Comparison of ENCODE assay signal across 8 cellular contexts in the genomic region with DNA sequence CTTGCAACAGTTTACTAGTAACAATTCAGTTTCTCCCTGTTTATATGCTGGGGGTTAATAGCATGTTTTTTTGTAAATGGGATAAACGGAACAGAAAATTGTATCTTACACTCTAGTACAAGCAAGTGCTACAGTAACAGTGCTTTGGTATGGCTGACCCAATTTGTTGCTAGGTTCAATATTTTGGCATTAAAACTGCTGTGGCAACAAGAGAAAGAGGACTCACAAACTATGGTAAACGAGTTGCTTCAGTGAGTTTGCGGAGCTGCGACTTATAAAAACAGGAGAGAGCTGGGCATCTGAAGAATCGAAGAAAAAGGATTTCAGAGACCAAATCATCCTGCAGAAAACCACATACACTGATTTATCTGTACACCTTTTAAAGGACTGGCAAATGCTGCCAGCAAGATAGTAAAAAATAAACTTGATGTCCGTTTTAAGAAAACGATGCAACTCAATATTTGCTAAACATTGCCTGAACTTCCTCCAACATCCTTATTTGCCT. TPM values are rescaled to one million over a fixed set of nuclear protein-coding genes. Genes with fewer than 3 reads are reported as not detected.
DNase-seq lines count a peak whose midpoint lies in the region; TF ChIP-seq lines count a peak whose summit lies in the region.

No MANE protein-coding gene starts in this region.

- H3K27me3 Mint-ChIP-seq in activated T-cell treated with anti-CD3 and anti-CD28 coated beads, Interleukin-2, amount 50 U/mL, for 24 hours = no peaks in the 10 kb centered on the region
- no peaks in the 10 kb centered on the region for H3K27me3 Mint-ChIP-seq in activated naive CD8-positive, alpha-beta T cell treated with anti-CD3 and anti-CD28 coated beads for 36 hours

- WGBS in spleen, 5 donors = 37 to 52% (median 49%) methylated on average over 7 of the region's 7 CpGs
- WGBS in testis, 2 donors = 10 to 17% methylated on average over 7 of the region's 7 CpGs

- peak overlapping the region; percentile 89 for H3K4me3 ChIP-seq in iPS-15b (ENCODE audit: low read depth, low read length)
- peak overlapping the region; percentile 29 to 88 (median 70) for H3K4me3 ChIP-seq in spleen
- peak overlapping the region in 1 of 2 donors; percentile 92 for H3K4me3 ChIP-seq in testis

- peaks cover 18% of the 10 kb centered on the region for H3K4me1 ChIP-seq in iPS-15b (ENCODE audit: control insufficient read depth, insufficient read depth, low read length)
- peaks cover 12 to 86% (median 65%) of the 10 kb centered on the region in 6 donors for H3K4me1 ChIP-seq in spleen
- H3K4me1 ChIP-seq in testis = peaks cover 10% of the 10 kb centered on the region

- no peak for TF ChIP-seq CTCF in spleen (IDR thresholded peaks at IDR 0.05 in 8 of 11, conservative IDR thresholded peaks at IDR 0.05 in 3 of 11)
- no peak for TF ChIP-seq CTCF in testis (IDR thresholded peaks at IDR 0.05)

- no peaks in the 10 kb centered on the region for H3K9me3 Mint-ChIP-seq in activated T-cell treated with anti-CD3 and anti-CD28 coated beads, Interleukin-2, amount 50 U/mL, for 24 hours
- H3K9me3 Mint-ChIP-seq in activated naive CD8-positive, alpha-beta T cell treated with anti-CD3 and anti-CD28 coated beads for 36 hours = no peaks in the 10 kb centered on the region

- intact Hi-C loops in spleen (cut with DNase I; ENCODE audit: low total_unique reads) (no loop called here), testis (cut with DNase I; ENCODE audit: low total_unique reads) (loop anchor here (10.0 kb wide), 1 partner anchor 118 kb away; no protein-coding TSS in a partner anchor)

- H3K4me1 Mint-ChIP-seq in activated T-cell treated with anti-CD3 and anti-CD28 coated beads, Interleukin-2, amount 50 U/mL, for 24 hours (ENCODE audit: low read depth) = peaks cover 61% of the 10 kb centered on the region
- peaks cover 64% of the 10 kb centered on the region for H3K4me1 Mint-ChIP-seq in activated naive CD8-positive, alpha-beta T cell treated with anti-CD3 and anti-CD28 coated beads for 36 hours

- H3K36me3 ChIP-seq in iPS-15b (ENCODE audit: control insufficient read depth, insufficient read depth, low read length) (peaks cover 2% of the 10 kb centered on the region), spleen (peaks cover 0 to 20% (median 0%) of the 10 kb centered on the region in 6 donors), testis (ENCODE audit: low read depth, missing control alignments) (no peaks in the 10 kb centered on the region)

- H3K9ac ChIP-seq in iPS-15b (ENCODE audit: low read depth, low read length) = peak overlapping the region; percentile 42

- TF ChIP-seq POLR2A in spleen (IDR thresholded peaks at IDR 0.05) = no peak
- no peak for TF ChIP-seq POLR2A in testis (IDR thresholded peaks at IDR 0.05)

- H3K4me3 Mint-ChIP-seq in activated T-cell treated with anti-CD3 and anti-CD28 coated beads, Interleukin-2, amount 50 U/mL, for 24 hours = peak overlapping the region; percentile 95
- H3K4me3 Mint-ChIP-seq in activated naive CD8-positive, alpha-beta T cell treated with anti-CD3 and anti-CD28 coated beads for 36 hours = peak overlapping the region; percentile 90

- no peak for DNase-seq in activated T-cell treated with anti-CD3 and anti-CD28 coated beads, Interleukin-2, amount 50 U/mL, for 24 hours
- no peak for DNase-seq in activated T-cell treated with anti-CD3 and anti-CD28 coated beads for 4 hours
- DNase-seq in activated naive CD8-positive, alpha-beta T cell treated with anti-CD3 and anti-CD28 coated beads for 36 hours = no peak
- no peak for DNase-seq in spleen
- DNase-seq in testis = no peak
- DNase-seq in stimulated activated CD4-positive, alpha-beta T cell treated with anti-CD3 and anti-CD28 coated beads, Interleukin-1b, Interleukin-23, amount 100 ng/mL, for 48 hours = no peak
- no peak for DNase-seq in H4 (ENCODE audit: low spot score)

- H3K36me3 Mint-ChIP-seq in activated T-cell treated with anti-CD3 and anti-CD28 coated beads, Interleukin-2, amount 50 U/mL, for 24 hours (ENCODE audit: low read depth) = peaks cover 79% of the 10 kb centered on the region
- H3K36me3 Mint-ChIP-seq in activated naive CD8-positive, alpha-beta T cell treated with anti-CD3 and anti-CD28 coated beads for 36 hours = peaks cover 44% of the 10 kb centered on the region

- no peaks in the 10 kb centered on the region for H3K9me3 ChIP-seq in iPS-15b (ENCODE audit: control insufficient read depth, insufficient read depth, low read length)
- H3K9me3 ChIP-seq in spleen = no peaks in the 10 kb centered on the region
- no peaks in the 10 kb centered on the region for H3K9me3 ChIP-seq in testis

- H3K27ac Mint-ChIP-seq in activated T-cell treated with anti-CD3 and anti-CD28 coated beads, Interleukin-2, amount 50 U/mL, for 24 hours = peak overlapping the region; percentile 95
- H3K27ac Mint-ChIP-seq in activated naive CD8-positive, alpha-beta T cell treated with anti-CD3 and anti-CD28 coated beads for 36 hours = peak overlapping the region; percentile 88

- H3K27me3 ChIP-seq in iPS-15b (ENCODE audit: control insufficient read depth, insufficient read depth, low read length) (no peaks in the 10 kb centered on the region), spleen (replicated peaks in 1 of 7) (no peaks in the 10 kb centered on the region), testis (no peaks in the 10 kb centered on the region)

- H3K27ac ChIP-seq in spleen = peak overlapping the region in 6 of 8 donors; percentile 1 to 99 (median 98)
- H3K27ac ChIP-seq in testis = peak overlapping the region in 1 of 2 donors; percentile 97

RNA-seq across cellular contexts. Expression of a gene that starts 2.2 kb away (rescaled TPM):
- total RNA-seq in activated naive CD8-positive, alpha-beta T cell treated with anti-CD3 and anti-CD28 coated beads for 36 hours = 10 to 100 TPM; 89.0 to 91.5 TPM
- total RNA-seq in spleen = 100 to 1,000 TPM in 4 of 7 donors, 10 to 100 TPM in 3; 88.7 to 130 (median 108) TPM
- polyA plus RNA-seq in spleen = 10 to 100 TPM; 41.2 to 62.9 (median 61.1) TPM
- 10 to 100 TPM; 62.5 to 64.4 TPM for total RNA-seq in testis
- 51.9 TPM for polyA plus RNA-seq in testis (ENCODE audit: insufficient read depth, low read depth, low replicate concordance)
- 111 and 119 TPM in 2 replicates for total RNA-seq in H4 (2014; rRNA removed; shearing (Covaris generic))

RNA-seq across cellular contexts. Expression of a gene that starts 2.6 kb away (rescaled TPM):
- total RNA-seq in activated naive CD8-positive, alpha-beta T cell treated with anti-CD3 and anti-CD28 coated beads for 36 hours = 10 to 100 TPM; 41.4 to 42.3 TPM
- total RNA-seq in spleen = 10 to 100 TPM; 16.2 to 38.5 (median 26.7) TPM
- polyA plus RNA-seq in spleen = 10 to 100 TPM; 10.8 to 16.6 (median 11.9) TPM
- 10 to 100 TPM; 16.9 to 19.1 TPM for total RNA-seq in testis
- polyA plus RNA-seq in testis (ENCODE audit: insufficient read depth, low read depth, low replicate concordance) = 12.9 TPM
- 16.7 and 17.2 TPM in 2 replicates for total RNA-seq in H4 (2014; rRNA removed; shearing (Covaris generic))
